In the genomic region with DNA sequence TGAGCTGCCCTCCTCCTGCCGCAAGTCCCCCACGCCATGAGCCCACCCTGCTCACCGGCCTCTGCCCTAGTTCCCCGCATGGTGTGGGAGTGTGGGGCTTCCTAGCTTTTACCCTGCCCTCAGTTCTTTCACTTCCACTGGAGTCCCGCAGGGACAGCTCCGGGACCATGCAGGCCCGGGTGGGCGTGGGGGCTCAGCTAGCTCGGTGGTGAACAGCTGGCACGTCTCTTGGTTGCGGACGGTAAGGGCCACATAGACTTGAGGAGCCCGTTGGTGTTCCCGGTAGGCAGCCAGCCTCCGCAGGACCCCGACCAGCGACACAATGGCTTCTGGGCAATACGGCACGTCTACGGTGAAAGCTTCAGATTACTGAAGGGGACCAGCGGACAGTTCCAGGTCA, we compare ENCODE assay signal across 28 cellular contexts.
"Had no signal": no experiment of that assay in that cellular context is flagged by ENCODE, and none has a peak within 500 bp of the region (broad histone marks: within the 10 kb centered on the region; RNA-seq: fewer than 3 reads in every experiment).

No MANE protein-coding gene starts in this region.

- H3K4me1 ChIP-seq: colonic mucosa, esophagus muscularis mucosa, esophagus squamous epithelium, foreskin keratinocyte, gastrocnemius medialis, gastroesophageal sphincter, heart left ventricle, heart right ventricle had no signal

- FAIRE-seq: colon, endometrium, endothelial cell of umbilical vein, frontal cortex had no signal

- DNase-seq: colonic mucosa; cortex of kidney; dermis blood vessel endothelial cell; dorsolateral prefrontal cortex; effector CD4-positive, alpha-beta T cell; effector CD8-positive, alpha-beta T cell; effector memory CD4-positive, alpha-beta T cell; effector memory CD8-positive, alpha-beta T cell; endodermal cell; erythroblast; esophagus squamous epithelium; foreskin fibroblast; foreskin keratinocyte; foreskin melanocyte; gastrocnemius medialis; glutamatergic neuron; head of caudate nucleus; heart left ventricle; heart right ventricle had no signal

- H3K27ac ChIP-seq: colonic mucosa, coronary artery, dorsolateral prefrontal cortex, epithelial cell of prostate, esophagus muscularis mucosa, esophagus squamous epithelium, foreskin keratinocyte, gastrocnemius medialis, gastroesophageal sphincter, heart left ventricle, heart right ventricle had no signal

- H3K27me3 ChIP-seq: colonic mucosa, dorsolateral prefrontal cortex, esophagus muscularis mucosa, esophagus squamous epithelium, foreskin keratinocyte, gastrocnemius medialis, gastroesophageal sphincter, heart left ventricle, heart right ventricle had no signal

- H3K36me3 ChIP-seq: colonic mucosa, esophagus muscularis mucosa, esophagus squamous epithelium, gastrocnemius medialis, gastroesophageal sphincter, heart left ventricle, heart right ventricle had no signal

- H3K9me3 ChIP-seq: colonic mucosa, esophagus muscularis mucosa, esophagus squamous epithelium, gastrocnemius medialis, gastroesophageal sphincter, heart left ventricle, heart right ventricle had no signal

- ATAC-seq: effector memory CD8-positive, alpha-beta T cell; esophagus mucosa; foreskin keratinocyte; gastrocnemius medialis; gastroesophageal sphincter; heart left ventricle; heart right ventricle had no signal

- H3K4me3 ChIP-seq: colonic mucosa, coronary artery, dorsolateral prefrontal cortex, esophagus muscularis mucosa, esophagus squamous epithelium, gastrocnemius medialis, gastroesophageal sphincter, heart left ventricle, heart right ventricle had no signal
